Comparison of ENCODE assay signal across 1 cellular context in the genomic region with DNA sequence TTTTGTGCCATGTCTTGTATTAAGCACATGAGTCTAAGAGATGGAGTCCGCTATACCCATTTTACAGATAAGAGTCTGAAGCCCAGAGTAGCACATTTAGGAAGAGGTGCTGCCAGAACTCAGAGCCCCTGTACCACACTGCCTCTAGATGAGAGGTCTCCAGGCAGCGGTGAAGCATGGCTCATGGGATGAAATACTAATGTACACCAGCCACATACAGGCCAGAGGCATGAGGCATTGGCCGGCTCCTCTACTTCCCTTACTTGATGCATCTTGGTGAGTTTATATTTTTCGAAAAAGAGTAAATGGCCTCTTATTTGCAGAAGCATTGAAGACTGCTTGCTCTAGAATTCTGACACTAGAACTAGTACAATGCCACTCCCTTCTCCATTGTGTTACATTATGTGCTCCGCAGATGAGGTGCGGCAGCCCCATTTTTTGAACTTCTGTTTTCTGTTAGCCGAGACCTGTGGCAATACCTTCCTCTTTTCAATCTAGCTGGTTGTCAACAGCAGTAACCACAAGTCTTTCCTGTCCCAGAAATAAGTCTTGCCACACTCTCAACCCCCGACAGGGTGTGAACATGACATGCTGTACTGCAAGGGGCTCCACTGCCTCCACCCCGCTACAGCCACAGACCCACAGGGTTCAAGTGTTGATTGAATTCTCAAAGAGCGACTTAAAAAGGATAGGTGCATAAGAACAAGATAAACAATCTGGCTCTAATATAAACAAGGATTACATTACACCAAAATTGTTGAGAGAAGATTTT.
TF ChIP-seq lines count a peak whose summit lies in the region.

No MANE protein-coding gene starts in this region.

TF ChIP-seq in GM12878, 131 proteins besides CTCF, POLR2A, EP300 and RAD21 (continued from another document and continues in another):
- no peak for TF ChIP-seq ZBTB11 (CRISPR knock-in tag; IDR thresholded peaks at IDR 0.05)
- peak; percentile 92 for TF ChIP-seq CBFB (IDR thresholded peaks at IDR 0.05; ENCODE audit: low read depth)
- TF ChIP-seq SMARCA5 (IDR thresholded peaks at IDR 0.05), result peak; percentile 45
- TF ChIP-seq BCLAF1 (IDR thresholded peaks at IDR 0.05), result no peak
- no peak for TF ChIP-seq NR2C1 (IDR thresholded peaks at IDR 0.05)
- TF ChIP-seq, protein P1, sequence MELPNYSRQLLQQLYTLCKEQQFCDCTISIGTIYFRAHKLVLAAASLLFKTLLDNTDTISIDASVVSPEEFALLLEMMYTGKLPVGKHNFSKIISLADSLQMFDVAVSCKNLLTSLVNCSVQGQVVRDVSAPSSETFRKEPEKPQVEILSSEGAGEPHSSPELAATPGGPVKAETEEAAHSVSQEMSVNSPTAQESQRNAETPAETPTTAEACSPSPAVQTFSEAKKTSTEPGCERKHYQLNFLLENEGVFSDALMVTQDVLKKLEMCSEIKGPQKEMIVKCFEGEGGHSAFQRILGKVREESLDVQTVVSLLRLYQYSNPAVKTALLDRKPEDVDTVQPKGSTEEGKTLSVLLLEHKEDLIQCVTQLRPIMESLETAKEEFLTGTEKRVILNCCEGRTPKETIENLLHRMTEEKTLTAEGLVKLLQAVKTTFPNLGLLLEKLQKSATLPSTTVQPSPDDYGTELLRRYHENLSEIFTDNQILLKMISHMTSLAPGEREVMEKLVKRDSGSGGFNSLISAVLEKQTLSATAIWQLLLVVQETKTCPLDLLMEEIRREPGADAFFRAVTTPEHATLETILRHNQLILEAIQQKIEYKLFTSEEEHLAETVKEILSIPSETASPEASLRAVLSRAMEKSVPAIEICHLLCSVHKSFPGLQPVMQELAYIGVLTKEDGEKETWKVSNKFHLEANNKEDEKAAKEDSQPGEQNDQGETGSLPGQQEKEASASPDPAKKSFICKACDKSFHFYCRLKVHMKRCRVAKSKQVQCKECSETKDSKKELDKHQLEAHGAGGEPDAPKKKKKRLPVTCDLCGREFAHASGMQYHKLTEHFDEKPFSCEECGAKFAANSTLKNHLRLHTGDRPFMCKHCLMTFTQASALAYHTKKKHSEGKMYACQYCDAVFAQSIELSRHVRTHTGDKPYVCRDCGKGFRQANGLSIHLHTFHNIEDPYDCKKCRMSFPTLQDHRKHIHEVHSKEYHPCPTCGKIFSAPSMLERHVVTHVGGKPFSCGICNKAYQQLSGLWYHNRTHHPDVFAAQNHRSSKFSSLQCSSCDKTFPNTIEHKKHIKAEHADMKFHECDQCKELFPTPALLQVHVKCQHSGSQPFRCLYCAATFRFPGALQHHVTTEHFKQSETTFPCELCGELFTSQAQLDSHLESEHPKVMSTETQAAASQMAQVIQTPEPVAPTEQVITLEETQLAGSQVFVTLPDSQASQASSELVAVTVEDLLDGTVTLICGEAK (IDR thresholded peaks at IDR 0.05; ENCODE audit: borderline replicate concordance), result no peak
- TF ChIP-seq TCF12 (IDR thresholded peaks at IDR 0.05; ENCODE audit: low read depth, low read length), result 0 out of 2 replicates have a peak, but pooled peaks have one; percentile 67
- TF ChIP-seq, protein P2, sequence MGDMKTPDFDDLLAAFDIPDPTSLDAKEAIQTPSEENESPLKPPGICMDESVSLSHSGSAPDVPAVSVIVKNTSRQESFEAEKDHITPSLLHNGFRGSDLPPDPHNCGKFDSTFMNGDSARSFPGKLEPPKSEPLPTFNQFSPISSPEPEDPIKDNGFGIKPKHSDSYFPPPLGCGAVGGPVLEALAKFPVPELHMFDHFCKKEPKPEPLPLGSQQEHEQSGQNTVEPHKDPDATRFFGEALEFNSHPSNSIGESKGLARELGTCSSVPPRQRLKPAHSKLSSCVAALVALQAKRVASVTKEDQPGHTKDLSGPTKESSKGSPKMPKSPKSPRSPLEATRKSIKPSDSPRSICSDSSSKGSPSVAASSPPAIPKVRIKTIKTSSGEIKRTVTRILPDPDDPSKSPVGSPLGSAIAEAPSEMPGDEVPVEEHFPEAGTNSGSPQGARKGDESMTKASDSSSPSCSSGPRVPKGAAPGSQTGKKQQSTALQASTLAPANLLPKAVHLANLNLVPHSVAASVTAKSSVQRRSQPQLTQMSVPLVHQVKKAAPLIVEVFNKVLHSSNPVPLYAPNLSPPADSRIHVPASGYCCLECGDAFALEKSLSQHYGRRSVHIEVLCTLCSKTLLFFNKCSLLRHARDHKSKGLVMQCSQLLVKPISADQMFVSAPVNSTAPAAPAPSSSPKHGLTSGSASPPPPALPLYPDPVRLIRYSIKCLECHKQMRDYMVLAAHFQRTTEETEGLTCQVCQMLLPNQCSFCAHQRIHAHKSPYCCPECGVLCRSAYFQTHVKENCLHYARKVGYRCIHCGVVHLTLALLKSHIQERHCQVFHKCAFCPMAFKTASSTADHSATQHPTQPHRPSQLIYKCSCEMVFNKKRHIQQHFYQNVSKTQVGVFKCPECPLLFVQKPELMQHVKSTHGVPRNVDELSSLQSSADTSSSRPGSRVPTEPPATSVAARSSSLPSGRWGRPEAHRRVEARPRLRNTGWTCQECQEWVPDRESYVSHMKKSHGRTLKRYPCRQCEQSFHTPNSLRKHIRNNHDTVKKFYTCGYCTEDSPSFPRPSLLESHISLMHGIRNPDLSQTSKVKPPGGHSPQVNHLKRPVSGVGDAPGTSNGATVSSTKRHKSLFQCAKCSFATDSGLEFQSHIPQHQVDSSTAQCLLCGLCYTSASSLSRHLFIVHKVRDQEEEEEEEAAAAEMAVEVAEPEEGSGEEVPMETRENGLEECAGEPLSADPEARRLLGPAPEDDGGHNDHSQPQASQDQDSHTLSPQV (IDR thresholded peaks at IDR 0.05), result no peak
- 0 out of 2 replicates have a peak, but pooled peaks have one; percentile 53 for TF ChIP-seq RCOR1 (conservative IDR thresholded peaks at IDR 0.05; ENCODE audit: low read depth, low read length)
- peak; percentile 66 for TF ChIP-seq SMAD1 (IDR thresholded peaks at IDR 0.05; ENCODE audit: low read depth, partially characterized antibody)
- no peak for TF ChIP-seq EZH2 (IDR thresholded peaks at IDR 0.05; ENCODE audit: borderline replicate concordance, control insufficient read depth, low read depth, low read length)
- TF ChIP-seq IRF4 (IDR thresholded peaks at IDR 0.05; ENCODE audit: low read depth, low read length), result no peak
- no peak for TF ChIP-seq SUZ12 (IDR thresholded peaks at IDR 0.05; ENCODE audit: unreplicated experiment)
- TF ChIP-seq HDGF (IDR thresholded peaks at IDR 0.05), result no peak
- TF ChIP-seq RB1 (IDR thresholded peaks at IDR 0.05; ENCODE audit: borderline replicate concordance), result no peak
- TF ChIP-seq, protein P3, sequence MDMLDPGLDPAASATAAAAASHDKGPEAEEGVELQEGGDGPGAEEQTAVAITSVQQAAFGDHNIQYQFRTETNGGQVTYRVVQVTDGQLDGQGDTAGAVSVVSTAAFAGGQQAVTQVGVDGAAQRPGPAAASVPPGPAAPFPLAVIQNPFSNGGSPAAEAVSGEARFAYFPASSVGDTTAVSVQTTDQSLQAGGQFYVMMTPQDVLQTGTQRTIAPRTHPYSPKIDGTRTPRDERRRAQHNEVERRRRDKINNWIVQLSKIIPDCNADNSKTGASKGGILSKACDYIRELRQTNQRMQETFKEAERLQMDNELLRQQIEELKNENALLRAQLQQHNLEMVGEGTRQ (IDR thresholded peaks at IDR 0.05; ENCODE audit: borderline replicate concordance, low read depth, low read length), result no peak
- 0 out of 2 replicates have a peak, but pooled peaks have one; percentile 32 for TF ChIP-seq ZNF207 (IDR thresholded peaks at IDR 0.05; ENCODE audit: borderline replicate concordance)
- TF ChIP-seq BACH1 (IDR thresholded peaks at IDR 0.05; ENCODE audit: borderline replicate concordance), result peak; percentile 86; the same call in 1 of the 2 replicates
- TF ChIP-seq ATF7 (IDR thresholded peaks at IDR 0.05; ENCODE audit: low read depth), result peak; percentile 91
- TF ChIP-seq POLR2AphosphoS5 (IDR thresholded peaks at IDR 0.05; ENCODE audit: low read length), result peak; percentile 75
- TF ChIP-seq FOXK2 (IDR thresholded peaks at IDR 0.05), result no peak; the same call in 1 of the 2 replicates
- no peak for TF ChIP-seq ZNF622 (IDR thresholded peaks at IDR 0.05)
- peak; percentile 45 for TF ChIP-seq ZNF24 (IDR thresholded peaks at IDR 0.05)
- no peak for TF ChIP-seq FOS (IDR thresholded peaks at IDR 0.05; ENCODE audit: borderline replicate concordance, extremely low read depth, insufficient read length)
- peak; percentile 86 for TF ChIP-seq MEF2A (IDR thresholded peaks at IDR 0.05; ENCODE audit: insufficient read depth, low read depth, low read length)
- TF ChIP-seq SIX5 (IDR thresholded peaks at IDR 0.05; ENCODE audit: low read depth, low read length, severe bottlenecking), result no peak
- TF ChIP-seq, protein P4, sequence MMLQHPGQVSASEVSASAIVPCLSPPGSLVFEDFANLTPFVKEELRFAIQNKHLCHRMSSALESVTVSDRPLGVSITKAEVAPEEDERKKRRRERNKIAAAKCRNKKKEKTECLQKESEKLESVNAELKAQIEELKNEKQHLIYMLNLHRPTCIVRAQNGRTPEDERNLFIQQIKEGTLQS (IDR thresholded peaks at IDR 0.05; ENCODE audit: borderline replicate concordance, extremely low read depth, low read depth, low read length), result no peak
- TF ChIP-seq JUNB (IDR thresholded peaks at IDR 0.05), result no peak
- peak; percentile 54 for TF ChIP-seq PBX3 (IDR thresholded peaks at IDR 0.05; ENCODE audit: insufficient replicate concordance, low read depth, low read length)
- no peak for TF ChIP-seq ZBTB4 (CRISPR knock-in tag; IDR thresholded peaks at IDR 0.05)
- no peak for TF ChIP-seq ZZZ3 (IDR thresholded peaks at IDR 0.05; ENCODE audit: control insufficient read depth, insufficient read length, low read depth)
- no peak for TF ChIP-seq NFYA (IDR thresholded peaks at IDR 0.05; ENCODE audit: borderline replicate concordance, low read depth, low read length)
- no peak for TF ChIP-seq SP1 (IDR thresholded peaks at IDR 0.05; ENCODE audit: low read depth, low read length)
- no peak for TF ChIP-seq PML (IDR thresholded peaks at IDR 0.05; ENCODE audit: low read length)
